ENCODE assay signal across 20 cellular contexts in genomic region chr1:226994357-226995063, GRCh38. TPM values are rescaled to one million over a fixed set of nuclear protein-coding genes. Genes with fewer than 3 reads are reported as not detected.
DNase-seq lines count a peak whose midpoint lies in the region; ATAC-seq, FAIRE-seq and TF ChIP-seq lines count a peak whose summit lies in the region.
"Had no signal": no experiment of that assay in that cellular context is flagged by ENCODE, and none has a peak within 500 bp of the region (broad histone marks: within the 10 kb centered on the region; RNA-seq: fewer than 3 reads in every experiment).

No MANE protein-coding gene starts in this region.

- H3K9me3 Mint-ChIP-seq in brain: peaks cover 5 to 15% (median 10%) of the 10 kb centered on the region in 5 experiments
- H3K9me3 Mint-ChIP-seq in nephron progenitor cell: peaks cover 22% of the 10 kb centered on the region
- H3K9me3 Mint-ChIP-seq: CD8-positive, alpha-beta T cell had no signal

- FAIRE-seq in D721Med (lab: Jason Lieb, UNC): no peak
- FAIRE-seq: GM12878, H54 had no signal

- H3K36me3 Mint-ChIP-seq in brain (peaks cover 31% of the 10 kb centered on the region), nephron progenitor cell (ENCODE audit: low read depth) (peaks cover 27% of the 10 kb centered on the region)
- H3K36me3 Mint-ChIP-seq: CD8-positive, alpha-beta T cell had no signal

- H3K27me3 ChIP-seq in gastroesophageal sphincter: no peaks in the 10 kb centered on the region
- H3K27me3 ChIP-seq: breast epithelium, neutrophil, SJSA1 had no signal

- H3K27me3 Mint-ChIP-seq in brain: no peaks in the 10 kb centered on the region
- no peaks in the 10 kb centered on the region for H3K27me3 Mint-ChIP-seq in nephron progenitor cell (ENCODE audit: low read depth, poor library complexity)

- TF ChIP-seq CTCF in brain (conservative IDR thresholded peaks at IDR 0.05): no peak
- TF ChIP-seq CTCF in gastroesophageal sphincter (IDR thresholded peaks at IDR 0.05): no peak
- no peak for TF ChIP-seq CTCF in nephron progenitor cell (IDR thresholded peaks at IDR 0.05)
- TF ChIP-seq CTCF in D721Med (IDR thresholded peaks at IDR 0.05; ENCODE audit: insufficient read depth, missing control alignments): no peak

- peak; percentile 7 for ATAC-seq in gastroesophageal sphincter
- no peak for ATAC-seq in GM19463 (IDR thresholded peaks at IDR 0.05; ENCODE audit: unreplicated experiment)
- ATAC-seq: CD8-positive, alpha-beta T cell had no signal

- H3K36me3 ChIP-seq in gastroesophageal sphincter: peaks cover 0 to 13% of the 10 kb centered on the region in 2 donors
- H3K36me3 ChIP-seq: breast epithelium, neutrophil had no signal

- no peak overlapping the region for H3K4me3 ChIP-seq in gastroesophageal sphincter
- H3K4me3 ChIP-seq: breast epithelium, SJSA1, thoracic aorta had no signal

- no peaks in the 10 kb centered on the region for H3K9me3 ChIP-seq in gastroesophageal sphincter
- H3K9me3 ChIP-seq: breast epithelium, neutrophil, SJSA1, thoracic aorta had no signal

- H3K27ac ChIP-seq in gastroesophageal sphincter: peak overlapping the region in 3 of 4 donors; percentile 45 to 70 (median 48)
- peak overlapping the region; percentile 74 for H3K27ac ChIP-seq in substantia nigra (ENCODE audit: low read depth, low read length, poor library complexity, severe bottlenecking)
- H3K27ac ChIP-seq: breast epithelium, neutrophil, SJSA1, thoracic aorta had no signal

- H3K27ac Mint-ChIP-seq in brain: peak overlapping the region; percentile 44 to 96 (median 75)
- peak overlapping the region; percentile 98 for H3K27ac Mint-ChIP-seq in nephron progenitor cell
- H3K27ac Mint-ChIP-seq: CD8-positive, alpha-beta T cell had no signal

- H3K4me3 Mint-ChIP-seq in brain (peak overlapping the region in 2 of 5 experiments; percentile 32 to 39), nephron progenitor cell (peak overlapping the region; percentile 60)
- H3K4me3 Mint-ChIP-seq: CD8-positive, alpha-beta T cell had no signal

- H3K4me1 Mint-ChIP-seq in brain (peaks cover 49% of the 10 kb centered on the region), nephron progenitor cell (peaks cover 67% of the 10 kb centered on the region)

- WGBS in gastroesophageal sphincter (ENCODE audit: low coverage in 1 of 2), 2 donors: 86% methylated on average over 7 of the region's 17 CpGs; no CpG with 5 or more reads in 1 of the 2 donors

- DNase-seq in nephron progenitor cell: no peak
- peak in 6 of 49 donors; percentile 28 to 60 (median 48) for DNase-seq in substantia nigra (lab: John Stamatoyannopoulos, UW)
- no peak for DNase-seq in hippocampal formation (lab: John Stamatoyannopoulos, UW)
- no peak for DNase-seq in D721Med (ENCODE audit: insufficient read length, low spot score)
- DNase-seq: activated effector memory CD4-positive, alpha-beta T cell treated with anti-CD3 and anti-CD28 coated beads, Interleukin-2, amount 50 U/mL, for 16 hours; CD8-positive, alpha-beta T cell; DMS79; foreskin fibroblast; kidney glomerular epithelial cell; NCI-H1092; NCI-H2029 treated with DMSO at 0.1 percent for 48 hours had no signal

- no peak for TF ChIP-seq POLR2A in gastroesophageal sphincter (IDR thresholded peaks at IDR 0.05)

- no peak for TF ChIP-seq EP300 in gastroesophageal sphincter (IDR thresholded peaks at IDR 0.05)

- peaks cover 0 to 36% (median 6%) of the 10 kb centered on the region in 3 donors for H3K4me1 ChIP-seq in gastroesophageal sphincter
- H3K4me1 ChIP-seq: breast epithelium, SJSA1 had no signal

RNA-seq across cellular contexts. Expression of gene COQ8A, which starts 54.4 kb away (rescaled TPM):
- 99.6 TPM for polyA plus RNA-seq in brain (ENCODE audit: insufficient read depth, low read depth, low replicate concordance)
- 10 to 100 TPM; 53.2 to 94.0 (median 80.8) TPM for total RNA-seq in gastroesophageal sphincter
